Comparison of ENCODE assay signal across 13 cellular contexts in the genomic region with DNA sequence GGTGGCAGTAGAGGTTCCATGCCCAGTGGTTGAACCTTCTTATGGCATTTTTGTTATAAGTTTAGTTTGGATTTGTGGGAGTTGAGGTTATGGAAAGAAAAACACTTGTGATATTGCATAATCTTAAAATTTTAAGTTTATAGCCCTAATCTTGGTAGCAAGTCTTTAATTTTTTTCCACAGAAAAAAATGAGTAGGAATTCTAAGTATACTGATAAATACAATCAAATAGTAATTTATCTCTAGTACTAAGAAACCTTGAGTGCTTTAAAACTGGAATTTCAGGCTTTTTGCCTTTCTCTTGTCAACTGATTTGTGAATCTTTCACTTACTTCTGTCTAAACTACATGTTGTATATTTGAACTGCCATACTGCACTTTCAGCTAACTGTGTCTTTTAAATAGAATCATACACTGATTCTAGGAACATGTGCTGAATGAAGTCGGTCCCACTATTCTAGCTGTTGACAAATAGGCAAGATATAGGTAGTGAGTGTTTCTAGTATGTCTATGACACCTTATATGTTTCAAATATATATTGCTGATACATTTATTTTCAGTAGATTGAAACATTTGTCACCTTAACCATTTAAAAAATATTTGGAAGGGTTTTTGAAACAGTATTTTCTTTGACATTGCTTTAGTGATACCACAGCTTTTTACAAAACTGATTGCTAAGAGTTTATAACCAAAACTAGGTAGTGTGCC. TPM values are rescaled to one million over a fixed set of nuclear protein-coding genes. Genes with fewer than 3 reads are reported as not detected.
DNase-seq lines count a peak whose midpoint lies in the region; ATAC-seq and TF ChIP-seq lines count a peak whose summit lies in the region.
"Had no signal": no experiment of that assay in that cellular context is flagged by ENCODE, and none has a peak within 500 bp of the region (broad histone marks: within the 10 kb centered on the region; RNA-seq: fewer than 3 reads in every experiment).

No MANE protein-coding gene starts in this region.

- peak overlapping the region; percentile 94 for H3K4me3 ChIP-seq in A673 (ENCODE audit: low read depth, low read length, poor library complexity, severe bottlenecking)
- peak overlapping the region; percentile 59 to 94 for H3K4me3 ChIP-seq in HCT116 (replicated peaks in 1 of 2; ENCODE audit: low read depth in 1 of 2, low read length in 2 of 2)
- H3K4me3 ChIP-seq in left lung: peak overlapping the region; percentile 5 to 91

- ATAC-seq in HCT116 (no peak), left lung (no peak)
- ATAC-seq in activated naive CD8-positive, alpha-beta T cell treated with anti-CD3 and anti-CD28 coated beads, Interleukin-2, amount 50 U/mL, for 24 hours: no peak
- ATAC-seq: stimulated activated effector memory CD8-positive, alpha-beta T cell treated with anti-CD3 and anti-CD28 coated beads, Interleukin-12 subunit alpha, Interleukin-12 subunit beta, amount 100 ng/mL, for 72 hours had no signal

- POLR2A ChIA-PET in A673 (lab: Charles Lee; ENCODE audit: low non-redundant PET) (no interaction called here), HCT116 (lab: Charles Lee) (interaction anchor here (1.1 to 1.9 kb wide), 4 partner anchors 8 to 24 kb away, joined by 3 to 6 read pairs (median 4); no protein-coding TSS in a partner anchor)

- TF ChIP-seq RAD21 in HCT116 (IDR thresholded peaks at IDR 0.05; ENCODE audit: low read depth): no peak

- TF ChIP-seq POLR2A in HCT116 (IDR thresholded peaks at IDR 0.05; ENCODE audit: borderline replicate concordance, extremely low read depth, insufficient read depth, insufficient read length): no peak

- no peak overlapping the region for H2AFZ ChIP-seq in HCT116 (ENCODE audit: low read depth, low read length, poor library complexity, severe bottlenecking)

- H3K27ac ChIP-seq in A673 (ENCODE audit: low read depth, low read length, poor library complexity, severe bottlenecking) (peak overlapping the region; percentile 90), HCT116 (ENCODE audit: low read depth, low read length) (peak overlapping the region; percentile 91; the same call in 1 of the 2 replicates), left lung (peak overlapping the region; percentile 84 to 89)

- H3K4me3 Mint-ChIP-seq in activated naive CD8-positive, alpha-beta T cell treated with anti-CD3 and anti-CD28 coated beads, Interleukin-2, amount 50 U/mL, for 24 hours: peak overlapping the region; percentile 5

- CTCF ChIA-PET in A673 (lab: Charles Lee) (interaction anchor here (1.0 to 2.9 kb wide), 2 partner anchors 11 to 15 kb away, joined by 3 to 11 read pairs; no protein-coding TSS in a partner anchor), HCT116 (lab: Charles Lee) (interaction anchor here (1.3 kb wide), 1 partner anchor 15 kb away, joined by 5 read pairs; no protein-coding TSS in a partner anchor)

- H3K9ac ChIP-seq in HCT116 (ENCODE audit: low read length): peak overlapping the region; percentile 94

- no TSS peak for BruUV-seq in A673 (replicated peaks; lab: Mats Ljungman, UMichigan)
- BruUV-seq in HCT116 (replicated peaks; lab: Mats Ljungman, UMichigan): no TSS peak

- no peaks in the 10 kb centered on the region for H3K27me3 Mint-ChIP-seq in activated naive CD8-positive, alpha-beta T cell treated with anti-CD3 and anti-CD28 coated beads, Interleukin-2, amount 50 U/mL, for 24 hours

- peaks cover 77% of the 10 kb centered on the region for H3K79me2 ChIP-seq in HCT116 (ENCODE audit: insufficient read depth, low read length)

- H3K9me3 ChIP-seq in A673 (ENCODE audit: low read depth, low read length, poor library complexity, severe bottlenecking) (no peaks in the 10 kb centered on the region), HCT116 (ENCODE audit: control insufficient read depth in 1 of 2, insufficient read depth in 1 of 2, low read depth in 1 of 2, low read length in 2 of 2) (no peaks in the 10 kb centered on the region), left lung (no peaks in the 10 kb centered on the region)

- no peak for TF ChIP-seq CTCF in A673 (conservative IDR thresholded peaks at IDR 0.05; ENCODE audit: low read depth, low read length)
- no peak for TF ChIP-seq CTCF in HCT116 (IDR thresholded peaks at IDR 0.05 in 2 of 3, conservative IDR thresholded peaks at IDR 0.05 in 1 of 3; ENCODE audit: borderline replicate concordance in 1 of 3, insufficient read depth in 1 of 3, low read depth in 2 of 3, low read length in 2 of 3)
- no peak for TF ChIP-seq CTCF in left lung (IDR thresholded peaks at IDR 0.05)

- peaks cover 14% of the 10 kb centered on the region; the same call in 1 of the 2 replicates for H4K20me1 ChIP-seq in HCT116 (ENCODE audit: insufficient read depth)

- peaks cover 32% of the 10 kb centered on the region for H3K4me1 Mint-ChIP-seq in activated naive CD8-positive, alpha-beta T cell treated with anti-CD3 and anti-CD28 coated beads, Interleukin-2, amount 50 U/mL, for 24 hours

- no peaks in the 10 kb centered on the region for H3K9me2 ChIP-seq in HCT116 (ENCODE audit: insufficient read depth)

- peaks cover 2% of the 10 kb centered on the region for H3K36me3 Mint-ChIP-seq in activated naive CD8-positive, alpha-beta T cell treated with anti-CD3 and anti-CD28 coated beads, Interleukin-2, amount 50 U/mL, for 24 hours (ENCODE audit: low read depth)

- peak overlapping the region; percentile 99 for H3K4me2 ChIP-seq in HCT116 (ENCODE audit: low read length)

- RAD21 ChIA-PET in HCT116 (lab: Charles Lee; ENCODE audit: low non-redundant PET in 1 of 2, low total read pairs in 2 of 2, uncharacterized antibody in 2 of 2, unreplicated experiment in 2 of 2): interaction anchor here in 1 of 2 experiments (1.3 kb wide), 1 partner anchor 16 kb away, joined by 6 read pairs; no protein-coding TSS in a partner anchor

- no peak for DNase-seq in A673 (ENCODE audit: low spot score)
- DNase-seq in HCT116 (ENCODE audit: low read depth, low spot score): no peak
- DNase-seq in activated naive CD8-positive, alpha-beta T cell treated with anti-CD3 and anti-CD28 coated beads, Interleukin-2, amount 50 U/mL, for 24 hours: no peak
- no peak for DNase-seq in left lung
- DNase-seq in activated effector memory CD4-positive, alpha-beta T cell treated with anti-CD3 and anti-CD28 coated beads, Interleukin-2, amount 50 U/mL, for 16 hours: no peak
- no peak for DNase-seq in iPS-NIHi7 (ENCODE audit: extremely low spot score)
- no peak for DNase-seq in GDM1 (lab: John Stamatoyannopoulos, UW)
- DNase-seq in COR-L47 (lab: John Stamatoyannopoulos, UW): no peak
- DNase-seq: central memory CD4-positive, alpha-beta T cell; GOT3; stimulated activated CD4-positive, alpha-beta T cell treated with anti-CD3 and anti-CD28 coated beads, Interleukin-4, amount 100 ng/mL, for 1 hour had no signal

- no peaks in the 10 kb centered on the region for H3K27me3 ChIP-seq in A673 (replicated peaks; ENCODE audit: insufficient read depth, low read depth, low read length, poor library complexity)
- H3K27me3 ChIP-seq in HCT116 (ENCODE audit: insufficient read depth, low read length): no peaks in the 10 kb centered on the region
- H3K27me3 ChIP-seq in left lung: peaks cover 0 to 10% of the 10 kb centered on the region in 2 donors

- no peak overlapping the region for H3K27ac Mint-ChIP-seq in activated naive CD8-positive, alpha-beta T cell treated with anti-CD3 and anti-CD28 coated beads, Interleukin-2, amount 50 U/mL, for 24 hours
- H3K27ac Mint-ChIP-seq: activated T-helper 2 cell treated with anti-CD3 and anti-CD28 coated beads, Interferon-gamma antibody, Interleukin-2, Interleukin-4, amounts not matched to agents 10 μg/mL and 5 μg/mL and 100 μg/mL, durations not matched to agents 14 hours and 24 hours and 36 hours; stimulated activated effector memory CD8-positive, alpha-beta T cell treated with anti-CD3 and anti-CD28 coated beads, Interleukin-12 subunit alpha, Interleukin-12 subunit beta, amount 100 ng/mL, for 72 hours had no signal

- H3K4me1 ChIP-seq in A673 (ENCODE audit: insufficient read depth, low read length, poor library complexity, severe bottlenecking): peaks cover 46% of the 10 kb centered on the region
- H3K4me1 ChIP-seq in HCT116 (ENCODE audit: control insufficient read depth in 1 of 2, insufficient read depth in 2 of 2, low read length in 2 of 2): peaks cover 72 to 84% of the 10 kb centered on the region in 2 experiments
- H3K4me1 ChIP-seq in left lung: peaks cover 0 to 34% of the 10 kb centered on the region in 2 donors

- intact Hi-C loops in A673 (cut with micrococcal nuclease; ENCODE audit: unreplicated experiment): no loop called here
- intact Hi-C loops in HCT116 (cut with micrococcal nuclease): loop anchor here (5.0 kb wide), 1 partner anchor 546 kb away; no protein-coding TSS in a partner anchor
- intact Hi-C loops in left lung (cut with DNase I): no loop called here

- no peaks in the 10 kb centered on the region for H3K9me3 Mint-ChIP-seq in activated naive CD8-positive, alpha-beta T cell treated with anti-CD3 and anti-CD28 coated beads, Interleukin-2, amount 50 U/mL, for 24 hours
- H3K9me3 Mint-ChIP-seq: activated T-helper 2 cell treated with anti-CD3 and anti-CD28 coated beads, Interferon-gamma antibody, Interleukin-2, Interleukin-4, amounts not matched to agents 10 μg/mL and 5 μg/mL and 100 μg/mL, durations not matched to agents 14 hours and 24 hours and 36 hours; stimulated activated effector memory CD8-positive, alpha-beta T cell treated with anti-CD3 and anti-CD28 coated beads, Interleukin-12 subunit alpha, Interleukin-12 subunit beta, amount 100 ng/mL, for 72 hours had no signal

- H3K36me3 ChIP-seq in A673 (ENCODE audit: insufficient read depth, low read length, poor library complexity, severe bottlenecking) (peaks cover 4% of the 10 kb centered on the region), HCT116 (ENCODE audit: control insufficient read depth in 1 of 2, insufficient read depth in 2 of 2, low read length in 2 of 2) (peaks cover 14 to 17% of the 10 kb centered on the region in 2 experiments), left lung (no peaks in the 10 kb centered on the region)

TF ChIP-seq in HCT116, 20 proteins besides CTCF, POLR2A, EP300 and RAD21 (continues in another document):
- TF ChIP-seq FOSL1 (IDR thresholded peaks at IDR 0.05; ENCODE audit: low read depth): no peak
- TF ChIP-seq JUND (IDR thresholded peaks at IDR 0.05): no peak
- no peak for TF ChIP-seq EZH2 (IDR thresholded peaks at IDR 0.05)
- TF ChIP-seq SRF (IDR thresholded peaks at IDR 0.05; ENCODE audit: low read depth): no peak
- TF ChIP-seq SIN3A (IDR thresholded peaks at IDR 0.05; ENCODE audit: low read depth): no peak
- no peak for TF ChIP-seq EGR1 (IDR thresholded peaks at IDR 0.05; ENCODE audit: low read depth)
- TF ChIP-seq TCF7L2 (IDR thresholded peaks at IDR 0.05; ENCODE audit: borderline replicate concordance, extremely low read depth, insufficient read depth, insufficient read length): no peak

RNA-seq across cellular contexts. Expression of gene PARD6B, which starts 2.4 kb away (rescaled TPM):
- 24.7 and 28.1 TPM in 2 replicates for total RNA-seq in A673 (2021)
- total RNA-seq in HCT116 (2021; ENCODE audit: unreplicated experiment): 41.3 TPM
- polyA plus RNA-seq in HCT116 (2012): 3.1 and 5.0 TPM in 2 replicates
- 10 to 100 TPM; 23.5 to 37.3 TPM for total RNA-seq in left lung

RNA-seq across cellular contexts. Expression of gene RIPOR3, which starts 42.5 kb away (rescaled TPM):
- total RNA-seq in A673 (2021) (19.1 and 21.6 TPM in 2 replicates), HCT116 (2021; ENCODE audit: unreplicated experiment) (0.22 TPM), left lung (1 to 10 TPM; 2.3 to 7.0 TPM)
- 0.14 and 0.20 TPM in 2 replicates for polyA plus RNA-seq in HCT116 (2012)
- total RNA-seq: activated T-helper 2 cell treated with anti-CD3 and anti-CD28 coated beads, Interferon-gamma antibody, Interleukin-2, Interleukin-4, amounts not matched to agents 10 μg/mL and 5 μg/mL and 100 μg/mL, durations not matched to agents 14 hours and 24 hours and 36 hours had no signal
